Comparison of ENCODE assay signal across 8 cellular contexts in the genomic region with DNA sequence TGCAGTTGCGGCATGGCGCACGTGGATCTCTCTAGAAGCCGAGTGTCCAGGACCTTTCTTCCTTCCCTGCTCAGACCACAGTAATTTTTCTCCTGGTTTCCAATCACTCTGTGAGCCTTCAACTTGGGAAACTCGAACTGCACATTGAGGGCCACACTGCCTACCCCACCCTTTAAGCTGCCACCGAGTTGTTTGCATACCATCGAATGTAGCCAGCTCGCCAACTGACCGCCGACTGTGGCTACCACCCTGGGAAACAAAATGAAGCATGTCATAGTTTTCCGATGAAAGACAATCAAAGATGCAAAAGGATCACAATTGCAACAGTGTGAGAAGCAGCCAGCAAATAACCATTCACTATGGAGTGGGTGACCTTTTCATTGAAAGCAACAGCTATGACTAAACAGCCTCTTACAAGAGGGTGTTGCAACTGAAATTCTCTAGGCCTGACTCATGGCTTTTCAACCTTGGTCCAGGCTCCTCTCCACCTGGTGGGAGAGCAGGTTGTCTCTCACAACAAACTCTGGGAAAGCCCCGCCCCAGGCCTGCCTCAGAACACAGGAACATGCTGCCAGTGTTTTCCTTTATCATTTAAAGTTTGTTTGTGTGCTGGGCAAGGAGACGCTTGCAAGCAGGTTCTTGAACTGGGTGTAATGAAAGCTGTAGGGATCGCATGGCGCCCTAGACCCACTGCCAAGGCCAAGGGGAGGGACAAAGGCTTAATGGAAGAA.
DNase-seq lines count a peak whose midpoint lies in the region; ATAC-seq and TF ChIP-seq lines count a peak whose summit lies in the region.

No MANE protein-coding gene starts in this region.

- intact Hi-C loops in psoas muscle (cut with DNase I): loop anchor here (2.0 to 10.0 kb wide), 2 partner anchors 69 to 77 kb away; no protein-coding TSS in a partner anchor

- ATAC-seq in psoas muscle (peak; percentile 86 to 94 (median 90)), HG03175 (IDR thresholded peaks at IDR 0.05; ENCODE audit: unreplicated experiment) (no peak), HG03097 (IDR thresholded peaks at IDR 0.05; ENCODE audit: low FRiP score, unreplicated experiment) (no peak)

- H3K36me3 ChIP-seq in psoas muscle (ENCODE audit: insufficient read depth in 1 of 2, low read depth in 1 of 2): no peaks in the 10 kb centered on the region

- TF ChIP-seq CTCF in psoas muscle (IDR thresholded peaks at IDR 0.05): peak; percentile 18

- 61 to 69% (median 68%) methylated on average over 15 of the region's 15 CpGs for WGBS in psoas muscle, 3 donors

- peak overlapping the region; percentile 29 for H3K4me3 ChIP-seq in psoas muscle

- DNase-seq in EH (ENCODE audit: low read depth) (peak; percentile 87), NCI-H345 (lab: John Stamatoyannopoulos, UW) (peak; percentile 89), fibroblast of gingiva (ENCODE audit: low read depth) (peak; percentile 95), psoas muscle (peak; percentile 72 to 76), OCI-M2 (lab: John Stamatoyannopoulos, UW; ENCODE audit: unreplicated experiment) (no peak), NCI-H1105 (lab: John Stamatoyannopoulos, UW) (no peak)

- H3K4me1 ChIP-seq in psoas muscle: peaks cover 44% of the 10 kb centered on the region

- peak overlapping the region; percentile 91 for H3K27ac ChIP-seq in psoas muscle

- no peaks in the 10 kb centered on the region for H3K9me3 ChIP-seq in psoas muscle

- no peaks in the 10 kb centered on the region for H3K27me3 ChIP-seq in psoas muscle (ENCODE audit: insufficient read depth in 3 of 3, low read length in 2 of 3)

Comparison
In these comparisons a context has a peak if more than half of its experiments do, and no peak if none do; other contexts are left out.
1. DNase-seq: peak in EH (single experiment), NCI-H345 (single experiment), fibroblast of gingiva (single experiment) and psoas muscle (2 of 2); none in OCI-M2 (single experiment) and NCI-H1105 (single experiment).
2. ATAC-seq: peak in psoas muscle (4 of 4); none in HG03175 (single experiment) and HG03097 (single experiment).